10 cellular contexts compared by ENCODE assay signal in genomic region chr9:132651259-132651658, GRCh38. TPM values are rescaled to one million over a fixed set of nuclear protein-coding genes. Genes with fewer than 3 reads are reported as not detected.
DNase-seq lines count a peak whose midpoint lies in the region; ATAC-seq and TF ChIP-seq lines count a peak whose summit lies in the region.
"Had no signal": no experiment of that assay in that cellular context is flagged by ENCODE, and none has a peak within 500 bp of the region (broad histone marks: within the 10 kb centered on the region; RNA-seq: fewer than 3 reads in every experiment).

No MANE protein-coding gene starts in this region.

- no peaks in the 10 kb centered on the region for H3K9me3 Mint-ChIP-seq in HFFc6

- H3K27ac Mint-ChIP-seq in HFFc6: peak overlapping the region; percentile 37; the same call in 1 of the 2 replicates

- H3K27me3 ChIP-seq in WERI-Rb-1 (ENCODE audit: insufficient read depth, low read depth, severe bottlenecking) (no peaks in the 10 kb centered on the region), left lung (no peaks in the 10 kb centered on the region), upper lobe of left lung (no peaks in the 10 kb centered on the region)

- DNase-seq in HFFc6 (peak; percentile 43), WERI-Rb-1 (peak; percentile 42), left lung (no peak), OCI-M2 (lab: John Stamatoyannopoulos, UW; ENCODE audit: unreplicated experiment) (no peak), NCI-H2029 treated with DMSO at 0.1 percent for 48 hours (lab: John Stamatoyannopoulos, UW) (no peak), HK-2 (ENCODE audit: unreplicated experiment) (no peak), upper lobe of left lung (no peak)
- DNase-seq: stimulated activated CD4-positive, alpha-beta T cell treated with anti-CD3 and anti-CD28 coated beads, Interleukin-4, amount 100 ng/mL, for 1 hour; T-helper 1 cell had no signal

- no peak for TF ChIP-seq POLR2A in upper lobe of left lung (IDR thresholded peaks at IDR 0.05)

- no peak overlapping the region for H3K4me3 ChIP-seq in WERI-Rb-1 (ENCODE audit: low read depth, low read length)
- no peak overlapping the region for H3K4me3 ChIP-seq in left lung
- no peak overlapping the region for H3K4me3 ChIP-seq in upper lobe of left lung

- peaks cover 42% of the 10 kb centered on the region for H3K36me3 Mint-ChIP-seq in HFFc6 (ENCODE audit: low read depth)

- ATAC-seq in left lung: peak; percentile 45
- ATAC-seq in upper lobe of left lung (ENCODE audit: low FRiP score in 2 of 2): no peak

- H3K27ac ChIP-seq in C4-2B (no peak overlapping the region), WERI-Rb-1 (no peak overlapping the region), left lung (no peak overlapping the region), upper lobe of left lung (no peak overlapping the region)

- H3K4me1 Mint-ChIP-seq in HFFc6 (ENCODE audit: low read depth): peaks cover 34% of the 10 kb centered on the region

- no peak for TF ChIP-seq EP300 in upper lobe of left lung (IDR thresholded peaks at IDR 0.05)

- 65 to 82% methylated on average over 6 of the region's 6 CpGs for WGBS in upper lobe of left lung, 2 donors

- peaks cover 23% of the 10 kb centered on the region for H3K36me3 ChIP-seq in WERI-Rb-1
- peaks cover 0 to 67% of the 10 kb centered on the region in 2 donors for H3K36me3 ChIP-seq in left lung
- H3K36me3 ChIP-seq in upper lobe of left lung: peaks cover 16 to 66% (median 30%) of the 10 kb centered on the region in 4 donors

- no peaks in the 10 kb centered on the region for H3K9me3 ChIP-seq in WERI-Rb-1 (ENCODE audit: severe bottlenecking)
- no peaks in the 10 kb centered on the region for H3K9me3 ChIP-seq in left lung
- no peaks in the 10 kb centered on the region for H3K9me3 ChIP-seq in upper lobe of left lung

- TF ChIP-seq CTCF in C4-2B (conservative IDR thresholded peaks at IDR 0.05) (peak; percentile 86), HFFc6 (IDR thresholded peaks at IDR 0.05) (peak; percentile 77), WERI-Rb-1 (IDR thresholded peaks at IDR 0.05; ENCODE audit: low read depth, low read length) (peak; percentile 53), left lung (IDR thresholded peaks at IDR 0.05) (no peak), upper lobe of left lung (IDR thresholded peaks at IDR 0.05) (peak in 1 of 6 experiments; percentile 20)

- H3K4me1 ChIP-seq in left lung (peaks cover 0 to 4% of the 10 kb centered on the region in 2 donors), upper lobe of left lung (no peaks in the 10 kb centered on the region)

- no peak overlapping the region for H3K4me3 Mint-ChIP-seq in HFFc6

- intact Hi-C loops in left lung (cut with DNase I): loop anchor here in 1 of 2 donors (10.0 kb wide), 1 partner anchor 1306 kb away; no protein-coding TSS in a partner anchor

- H3K27me3 Mint-ChIP-seq in HFFc6 (ENCODE audit: insufficient read depth): peaks cover 1% of the 10 kb centered on the region; the same call in 1 of the 2 replicates

RNA-seq across cellular contexts. Expression of gene DDX31, which starts 18.5 kb away (rescaled TPM):
- 10 to 100 TPM in 5 of 6 experiments, 1 to 10 TPM in 1; 9.6 to 16.2 (median 14.9) TPM for total RNA-seq in HFFc6 (2021; fragmentation: NEBNext Ultra II Directional; extraction: Animal tissue kit (Norgen Biotek cat#: 25700))
- total RNA-seq in left lung (10 to 100 TPM; 12.4 to 15.0 TPM), upper lobe of left lung (10 to 100 TPM; 13.5 to 22.1 (median 18.8) TPM)

RNA-seq across cellular contexts. Expression of gene GTF3C4, which starts 19.0 kb away (rescaled TPM):
- 10 to 100 TPM; 13.5 to 16.0 (median 15.1) TPM for total RNA-seq in HFFc6 (2021; fragmentation: NEBNext Ultra II Directional; extraction: Animal tissue kit (Norgen Biotek cat#: 25700))
- 10 to 100 TPM; 13.1 to 14.1 TPM for total RNA-seq in left lung
- 10 to 100 TPM in 4 of 6 donors, 1 to 10 TPM in 2; 6.4 to 20.9 (median 14.2) TPM for total RNA-seq in upper lobe of left lung

Comparison
In these comparisons a context has a peak if more than half of its experiments do, and no peak if none do; other contexts are left out.
1. CTCF ChIP-seq: peak in C4-2B (single experiment), HFFc6 (single experiment) and WERI-Rb-1 (single experiment); none in left lung (0 of 2).
2. DNase-seq: peak in HFFc6 (single experiment) and WERI-Rb-1 (single experiment); none in left lung (0 of 2), OCI-M2 (single experiment), NCI-H2029 treated with DMSO at 0.1 percent for 48 hours (single experiment), HK-2 (single experiment) and upper lobe of left lung (0 of 2).